ENCODE assay signal across 32 cellular contexts in genomic region chr12:131883521-131883900, GRCh38. TPM values are rescaled to one million over a fixed set of nuclear protein-coding genes. Genes with fewer than 3 reads are reported as not detected.
A peak's percentile ranks its signal among the peaks of the same experiment; 100 is the strongest.
DNase-seq lines count a peak whose midpoint lies in the region; ATAC-seq, FAIRE-seq and TF ChIP-seq lines count a peak whose summit lies in the region.
"Had no signal": no experiment of that assay in that cellular context is flagged by ENCODE, and none has a peak within 500 bp of the region (broad histone marks: within the 10 kb centered on the region; RNA-seq: fewer than 3 reads in every experiment).

No MANE protein-coding gene starts in this region.

- H3K27me3 Mint-ChIP-seq in stimulated activated naive CD8-positive, alpha-beta T cell treated with anti-CD3 and anti-CD28 coated beads, Interleukin-15, amount 100 ng/mL, for 72 hours, result peaks cover 7% of the 10 kb centered on the region
- H3K27me3 Mint-ChIP-seq: activated naive CD8-positive, alpha-beta T cell had no signal

- no peak overlapping the region for H3K4me2 ChIP-seq in BLaER1

- peak; percentile 1 for DNase-seq in H54 (ENCODE audit: insufficient read length, low spot score)
- DNase-seq in SK-N-MC (ENCODE audit: low read depth, low spot score), result no peak
- peak; percentile 42 for DNase-seq in kidney
- DNase-seq in ACHN, result no peak
- DNase-seq in NCI-H1694 treated with DMSO at 0.1 percent for 48 hours (lab: John Stamatoyannopoulos, UW), result no peak
- DNase-seq in stimulated activated naive CD8-positive, alpha-beta T cell treated with anti-CD3 and anti-CD28 coated beads, Interleukin-15, amount 100 ng/mL, for 72 hours, result no peak
- DNase-seq: activated CD4-positive, alpha-beta T cell treated with anti-CD3 and anti-CD28 coated beads for 4 hours; activated effector memory CD4-positive, alpha-beta T cell treated with Interleukin-2 at 50 U/mL for 16 hours; activated T-cell treated with anti-CD3 and anti-CD28 coated beads for 4 hours; aorta; BE2C; COR-L47; cortex of kidney; DMS79; gastrocnemius medialis; hypothalamus; immature natural killer cell; left ventricle myocardium superior; MG63; NCI-H1105 treated with DMSO at 0.1 percent for 48 hours; NCI-H2029; NCI-H2227 treated with DMSO at 0.1 percent for 48 hours; NCI-H526 treated with DMSO at 0.1 percent for 48 hours; stimulated activated naive CD8-positive, alpha-beta T cell treated with anti-CD3 and anti-CD28 coated beads, Interleukin-15, Interleukin-2, amounts not matched to agents 100 U/mL and 50 U/mL, for 24 hours; thyroid gland had no signal

- no peaks in the 10 kb centered on the region for H4K20me1 ChIP-seq in BLaER1

- peaks cover 5% of the 10 kb centered on the region; the same call in 1 of the 2 replicates for H3K4me1 ChIP-seq in BLaER1
- no peaks in the 10 kb centered on the region for H3K4me1 ChIP-seq in kidney (ENCODE audit: control insufficient read depth in 1 of 2, insufficient read depth in 1 of 2, low read depth in 1 of 2, low read length in 2 of 2)
- H3K4me1 ChIP-seq: BE2C, esophagus muscularis mucosa, gastrocnemius medialis, thyroid gland had no signal

- no peaks in the 10 kb centered on the region for H3K4me1 Mint-ChIP-seq in stimulated activated naive CD8-positive, alpha-beta T cell treated with anti-CD3 and anti-CD28 coated beads, Interleukin-15, amount 100 ng/mL, for 72 hours
- H3K4me1 Mint-ChIP-seq: immature natural killer cell had no signal

- H3K9me3 Mint-ChIP-seq in stimulated activated naive CD8-positive, alpha-beta T cell treated with anti-CD3 and anti-CD28 coated beads, Interleukin-15, amount 100 ng/mL, for 72 hours, result peaks cover 0 to 7% of the 10 kb centered on the region in 2 donors

- H3K36me3 ChIP-seq in BLaER1 (no peaks in the 10 kb centered on the region), SK-N-MC (ENCODE audit: insufficient read depth, low read length) (no peaks in the 10 kb centered on the region), kidney (ENCODE audit: control insufficient read depth in 1 of 2, insufficient read depth in 2 of 2, low read length in 2 of 2) (no peaks in the 10 kb centered on the region)
- H3K36me3 ChIP-seq: BE2C, cardiac muscle cell, esophagus muscularis mucosa, gastrocnemius medialis, MG63, thyroid gland had no signal

- no peak overlapping the region for H3K27ac ChIP-seq in BLaER1
- peak overlapping the region; percentile 2; the same call in 1 of the 2 replicates for H3K27ac ChIP-seq in SK-N-MC
- no peak overlapping the region for H3K27ac ChIP-seq in kidney (ENCODE audit: low read depth in 2 of 2, low read length in 2 of 2)
- H3K27ac ChIP-seq: cardiac muscle cell, esophagus muscularis mucosa, gastrocnemius medialis, thyroid gland had no signal

- TF ChIP-seq CTCF in kidney (IDR thresholded peaks at IDR 0.05; ENCODE audit: borderline replicate concordance, extremely low read depth, insufficient read depth), result no peak

- H3K27me3 ChIP-seq in BLaER1, result no peaks in the 10 kb centered on the region
- H3K27me3 ChIP-seq: BE2C, cardiac muscle cell, esophagus muscularis mucosa, gastrocnemius medialis, MG63, thyroid gland had no signal

- in situ Hi-C loops in ACHN (cut with HindIII; ENCODE audit: low pct_ligation_motif_present, low pct_unique_long_range_greater_than_20kb, low sequenced_read_pairs), result no loop called here

- TF ChIP-seq POLR2A in H54 (IDR thresholded peaks at IDR 0.05; ENCODE audit: low read depth, low read length), result no peak

- intact Hi-C loops in kidney (cut with DNase I), result no loop called here

- FAIRE-seq in H54 (lab: Jason Lieb, UNC) (no peak), kidney (lab: Jason Lieb, UNC) (no peak)

- H3K4me3 Mint-ChIP-seq in stimulated activated naive CD8-positive, alpha-beta T cell treated with anti-CD3 and anti-CD28 coated beads, Interleukin-15, amount 100 ng/mL, for 72 hours, result no peak overlapping the region
- H3K4me3 Mint-ChIP-seq: activated naive CD8-positive, alpha-beta T cell; endodermal cell; immature natural killer cell; T-helper 2 cell treated with Interferon-gamma antibody and Interleukin-4, amounts not matched to agents 5 μg/mL and 100 μg/mL, for 36 hours had no signal

- H3K9ac ChIP-seq in BLaER1 (0 out of 2 replicates have a peak overlapping the region, but pooled peaks have one; percentile 2), SK-N-MC (ENCODE audit: insufficient read length) (peak overlapping the region; percentile 49), kidney (ENCODE audit: low read length in 2 of 2) (no peak overlapping the region)

- H3K27ac Mint-ChIP-seq in stimulated activated naive CD8-positive, alpha-beta T cell treated with anti-CD3 and anti-CD28 coated beads, Interleukin-15, amount 100 ng/mL, for 72 hours, result no peak overlapping the region
- H3K27ac Mint-ChIP-seq: activated naive CD8-positive, alpha-beta T cell; endodermal cell; immature natural killer cell; T-helper 2 cell treated with Interferon-gamma antibody and Interleukin-4, amounts not matched to agents 5 μg/mL and 100 μg/mL, for 36 hours had no signal

- H3K9me3 ChIP-seq in BLaER1, result peaks cover 22% of the 10 kb centered on the region
- H3K9me3 ChIP-seq in SK-N-MC (ENCODE audit: low read depth, low read length), result no peaks in the 10 kb centered on the region
- H3K9me3 ChIP-seq in kidney (ENCODE audit: control insufficient read depth in 1 of 2, low read length in 2 of 2), result peaks cover 0 to 3% of the 10 kb centered on the region in 2 donors
- H3K9me3 ChIP-seq: BE2C, gastrocnemius medialis, thyroid gland had no signal

- ATAC-seq in HG03432 (IDR thresholded peaks at IDR 0.05; ENCODE audit: unreplicated experiment), result no peak
- no peak for ATAC-seq in stimulated activated naive CD8-positive, alpha-beta T cell treated with anti-CD3 and anti-CD28 coated beads, Interleukin-15, amount 100 ng/mL, for 72 hours
- ATAC-seq: gastrocnemius medialis; stimulated activated naive CD8-positive, alpha-beta T cell treated with anti-CD3 and anti-CD28 coated beads, Interleukin-15, Interleukin-2, amounts not matched to agents 100 U/mL and 50 U/mL, for 24 hours had no signal

- no peak overlapping the region for H3K4me3 ChIP-seq in BLaER1
- H3K4me3 ChIP-seq in SK-N-MC, result no peak overlapping the region
- H3K4me3 ChIP-seq in kidney (ENCODE audit: low read length in 2 of 2), result no peak overlapping the region
- H3K4me3 ChIP-seq: cardiac muscle cell, esophagus muscularis mucosa, gastrocnemius medialis, MG63, thyroid gland had no signal

RNA-seq across cellular contexts. Expression of gene ULK1, which starts 10.9 kb away (rescaled TPM):
- total RNA-seq in kidney, result 33.4 TPM
- 11.4 TPM for polyA plus RNA-seq in kidney (ENCODE audit: insufficient read depth, low read depth, low replicate concordance)

RNA-seq across cellular contexts. Expression of gene PUS1, which starts 45.6 kb away (rescaled TPM):
- total RNA-seq in kidney, result 28.8 TPM
- 16.1 TPM for polyA plus RNA-seq in kidney (ENCODE audit: insufficient read depth, low read depth, low replicate concordance)

RNA-seq across cellular contexts. Expression of gene MMP17, which starts 55.3 kb away (rescaled TPM):
- 3.2 TPM for total RNA-seq in kidney
- 0.82 TPM for polyA plus RNA-seq in kidney (ENCODE audit: insufficient read depth, low read depth, low replicate concordance)
- total RNA-seq: cardiac muscle cell had no signal

Comparison
In these comparisons a context has a peak if more than half of its experiments do, and no peak if none do; other contexts are left out.
1. H3K9ac ChIP-seq: peak in BLaER1 (single experiment) and SK-N-MC (single experiment); none in kidney (0 of 2).
2. DNase-seq: peak in H54 (single experiment) and kidney (single experiment); none in SK-N-MC (single experiment), ACHN (single experiment), NCI-H1694 treated with DMSO at 0.1 percent for 48 hours (single experiment) and stimulated activated naive CD8-positive, alpha-beta T cell treated with anti-CD3 and anti-CD28 coated beads, Interleukin-15, amount 100 ng/mL, for 72 hours (0 of 2).